ENCODE assay signal across 15 cellular contexts in genomic region chr6:71396410-71396801, GRCh38.
A peak's percentile ranks its signal among the peaks of the same experiment; 100 is the strongest.
DNase-seq lines count a peak whose midpoint lies in the region; ATAC-seq, FAIRE-seq and TF ChIP-seq lines count a peak whose summit lies in the region.
"Had no signal": no experiment of that assay in that cellular context is flagged by ENCODE, and none has a peak within 500 bp of the region (broad histone marks: within the 10 kb centered on the region; RNA-seq: fewer than 3 reads in every experiment).

No MANE protein-coding gene starts in this region.

- no peaks in the 10 kb centered on the region for H3K36me3 ChIP-seq in bronchial epithelial cell (ENCODE audit: control insufficient read depth, insufficient read depth, low read length)

- no peaks in the 10 kb centered on the region for H3K27me3 ChIP-seq in bronchial epithelial cell (ENCODE audit: control insufficient read depth, insufficient read depth, low read length)
- H3K27me3 ChIP-seq: brain microvascular endothelial cell, sigmoid colon had no signal

- DNase-seq in bronchial epithelial cell (ENCODE audit: low read depth) = peak; percentile 69
- DNase-seq in glomerular visceral epithelial cell (ENCODE audit: extremely low spot score) = no peak
- no peak for DNase-seq in activated T-cell treated with anti-CD3 and anti-CD28 coated beads, Interleukin-2, amount 50 U/mL, for 48 hours
- DNase-seq in NCI-H2227 (lab: John Stamatoyannopoulos, UW; ENCODE audit: unreplicated experiment) = no peak
- DNase-seq: activated CD4-positive, alpha-beta memory T cell treated with anti-CD3 and anti-CD28 coated beads for 36 hours; brain microvascular endothelial cell; CD8-positive, alpha-beta memory T cell; NCI-H2107; SHP77; sigmoid colon had no signal

- no peak overlapping the region for H3K4me3 ChIP-seq in bronchial epithelial cell (ENCODE audit: low read depth, low read length)
- H3K4me3 ChIP-seq: lung, sigmoid colon had no signal

- no peak for TF ChIP-seq POLR2A in GM18505 (IDR thresholded peaks at IDR 0.05; ENCODE audit: borderline replicate concordance, extremely low read depth, insufficient read depth, insufficient read length)

- no peak for FAIRE-seq in bronchial epithelial cell (lab: Jason Lieb, UNC)

- ATAC-seq in GM18505 (IDR thresholded peaks at IDR 0.05; ENCODE audit: unreplicated experiment) (peak; percentile 93), GM19463 (IDR thresholded peaks at IDR 0.05; ENCODE audit: unreplicated experiment) (peak; percentile 96), HG02981 (IDR thresholded peaks at IDR 0.05; ENCODE audit: unreplicated experiment) (peak; percentile 92), GM21526 (IDR thresholded peaks at IDR 0.05; ENCODE audit: low FRiP score, unreplicated experiment) (no peak)

- TF ChIP-seq CTCF in bronchial epithelial cell (IDR thresholded peaks at IDR 0.05; ENCODE audit: insufficient read depth, low read length, severe bottlenecking) = no peak
